Comparison of ENCODE assay signal across 19 cellular contexts in genomic region chr7:157372300-157373232, GRCh38. TPM values are rescaled to one million over a fixed set of nuclear protein-coding genes. Genes with fewer than 3 reads are reported as not detected.
DNase-seq lines count a peak whose midpoint lies in the region; FAIRE-seq and TF ChIP-seq lines count a peak whose summit lies in the region.
"Had no signal": no experiment of that assay in that cellular context is flagged by ENCODE, and none has a peak within 500 bp of the region (broad histone marks: within the 10 kb centered on the region; RNA-seq: fewer than 3 reads in every experiment).

No MANE protein-coding gene starts in this region.

- no peak overlapping the region for H2AFZ ChIP-seq in astrocyte (ENCODE audit: low read depth, low read length)
- H2AFZ ChIP-seq in trophoblast cell (ENCODE audit: insufficient read depth, low read length, poor library complexity) = no peak overlapping the region

- no peaks in the 10 kb centered on the region for H3K27me3 Mint-ChIP-seq in activated CD4-positive, alpha-beta T cell treated with anti-CD3 and anti-CD28 coated beads, Interleukin-2, amount 10 ng/mL, durations not matched to agents 24 days and 14 days
- H3K27me3 Mint-ChIP-seq in IgD-negative memory B cell (no peaks in the 10 kb centered on the region), astrocyte (ENCODE audit: low read depth, unreplicated experiment) (no peaks in the 10 kb centered on the region)
- H3K27me3 Mint-ChIP-seq: activated naive CD8-positive, alpha-beta T cell treated with anti-CD3 and anti-CD28 coated beads, Interleukin-2, amount 50 U/mL, for 24 hours had no signal

- H3K27ac ChIP-seq in astrocyte (ENCODE audit: low read depth, low read length) = no peak overlapping the region
- no peak overlapping the region for H3K27ac ChIP-seq in trophoblast cell (ENCODE audit: low read depth, low read length)
- H3K27ac ChIP-seq: left lung had no signal

- H3K27me3 ChIP-seq in astrocyte (ENCODE audit: insufficient read depth, low read length) (no peaks in the 10 kb centered on the region), trophoblast cell (ENCODE audit: insufficient read depth, low read length) (no peaks in the 10 kb centered on the region)
- H3K27me3 ChIP-seq: left lung had no signal

- WGBS in trophoblast cell (ENCODE audit: extremely low coverage, insufficient coverage, insufficient read length) = no CpG with 5 or more reads among the region's 24 CpGs

- H3K4me2 ChIP-seq in astrocyte (ENCODE audit: low read length) = no peak overlapping the region
- no peak overlapping the region for H3K4me2 ChIP-seq in trophoblast cell (ENCODE audit: low read length)

- peak overlapping the region; percentile 37 for H3K4ac ChIP-seq in trophoblast cell (ENCODE audit: low read depth, low read length)

- H3K23ac ChIP-seq in trophoblast cell (ENCODE audit: low read length) = no peak overlapping the region

- H3K4me1 ChIP-seq in astrocyte (ENCODE audit: insufficient read depth, low read length) (no peaks in the 10 kb centered on the region), trophoblast cell (ENCODE audit: control insufficient read depth in 1 of 2, insufficient read depth in 2 of 2, low read length in 2 of 2) (peaks cover 0 to 2% of the 10 kb centered on the region in 2 experiments)

- H3K4me3 Mint-ChIP-seq in activated CD4-positive, alpha-beta T cell treated with anti-CD3 and anti-CD28 coated beads, Interleukin-2, amount 10 ng/mL, durations not matched to agents 24 days and 14 days = no peak overlapping the region
- H3K4me3 Mint-ChIP-seq in IgD-negative memory B cell = no peak overlapping the region
- H3K4me3 Mint-ChIP-seq in astrocyte (ENCODE audit: unreplicated experiment) = no peak overlapping the region
- H3K4me3 Mint-ChIP-seq: activated naive CD8-positive, alpha-beta T cell treated with anti-CD3 and anti-CD28 coated beads, Interleukin-2, amount 50 U/mL, for 24 hours had no signal

- no peak overlapping the region for H2BK12ac ChIP-seq in trophoblast cell (ENCODE audit: low read length)

- H3K9me3 ChIP-seq in astrocyte (ENCODE audit: insufficient read depth, low read depth, low read length) (no peaks in the 10 kb centered on the region), trophoblast cell (ENCODE audit: insufficient read depth, low read depth, low read length) (no peaks in the 10 kb centered on the region)
- H3K9me3 ChIP-seq: left lung had no signal

- no peak overlapping the region for H4K8ac ChIP-seq in trophoblast cell (ENCODE audit: low read depth, low read length)

- H3K36me3 Mint-ChIP-seq in activated CD4-positive, alpha-beta T cell treated with anti-CD3 and anti-CD28 coated beads, Interleukin-2, amount 10 ng/mL, durations not matched to agents 24 days and 14 days (ENCODE audit: low read depth) = peaks cover 64% of the 10 kb centered on the region
- peaks cover 4% of the 10 kb centered on the region for H3K36me3 Mint-ChIP-seq in IgD-negative memory B cell
- H3K36me3 Mint-ChIP-seq in astrocyte (ENCODE audit: low read depth, unreplicated experiment) = peaks cover 44% of the 10 kb centered on the region

- no peak for DNase-seq in activated CD4-positive, alpha-beta T cell treated with anti-CD3 and anti-CD28 coated beads, Interleukin-2, amount 10 ng/mL, durations not matched to agents 24 days and 14 days
- DNase-seq in activated CD4-positive, alpha-beta T cell treated with anti-CD3 and anti-CD28 coated beads for 4 hours = no peak
- no peak for DNase-seq in astrocyte (ENCODE audit: low read depth)
- DNase-seq in trophoblast cell = no peak
- no peak for DNase-seq in NOMO-1 treated with DMSO at 0.1 percent for 48 hours (lab: John Stamatoyannopoulos, UW; ENCODE audit: unreplicated experiment)
- no peak for DNase-seq in NCI-H526 (lab: John Stamatoyannopoulos, UW)
- DNase-seq in DMS53 (lab: John Stamatoyannopoulos, UW) = no peak
- DNase-seq: activated CD4-positive, alpha-beta T cell treated with anti-CD3 and anti-CD28 coated beads, Interleukin-2, amount 50 U/mL, for 4 hours; activated naive CD8-positive, alpha-beta T cell treated with anti-CD3 and anti-CD28 coated beads, Interleukin-2, amount 50 U/mL, for 24 hours; caudate nucleus; effector memory CD4-positive, alpha-beta T cell; foreskin fibroblast; left lung; NCI-H82; stimulated activated CD4-positive, alpha-beta T cell treated with anti-CD3 and anti-CD28 coated beads, Interleukin-15, amount 100 ng/mL, for 24 hours; substantia nigra; T-helper 9 cell had no signal

- H3K79me2 ChIP-seq in astrocyte (ENCODE audit: insufficient read depth, low read length) = peaks cover 93% of the 10 kb centered on the region
- peaks cover 2% of the 10 kb centered on the region for H3K79me2 ChIP-seq in trophoblast cell (ENCODE audit: control insufficient read depth, insufficient read depth, low read length, poor library complexity)

- no peak overlapping the region for H3K9ac ChIP-seq in astrocyte (ENCODE audit: low read length)
- H3K9ac ChIP-seq in trophoblast cell (ENCODE audit: low read length) = no peak overlapping the region

- H3K9me3 Mint-ChIP-seq in activated CD4-positive, alpha-beta T cell treated with anti-CD3 and anti-CD28 coated beads, Interleukin-2, amount 10 ng/mL, durations not matched to agents 24 days and 14 days = peaks cover 4% of the 10 kb centered on the region
- no peaks in the 10 kb centered on the region for H3K9me3 Mint-ChIP-seq in IgD-negative memory B cell
- H3K9me3 Mint-ChIP-seq in astrocyte (ENCODE audit: unreplicated experiment) = no peaks in the 10 kb centered on the region
- H3K9me3 Mint-ChIP-seq: activated naive CD8-positive, alpha-beta T cell treated with anti-CD3 and anti-CD28 coated beads, Interleukin-2, amount 50 U/mL, for 24 hours had no signal

- no peak overlapping the region for H3K18ac ChIP-seq in trophoblast cell (ENCODE audit: low read length)

- peaks cover 95% of the 10 kb centered on the region for H4K20me1 ChIP-seq in astrocyte (ENCODE audit: insufficient read depth, low read length)

- H2BK5ac ChIP-seq in trophoblast cell (ENCODE audit: low read depth, low read length, poor library complexity) = no peak overlapping the region

- no peak overlapping the region for H3K14ac ChIP-seq in trophoblast cell (ENCODE audit: low read length)

- peaks cover 42% of the 10 kb centered on the region for H3K4me1 Mint-ChIP-seq in activated CD4-positive, alpha-beta T cell treated with anti-CD3 and anti-CD28 coated beads, Interleukin-2, amount 10 ng/mL, durations not matched to agents 24 days and 14 days
- peaks cover 8 to 22% (median 10%) of the 10 kb centered on the region in 3 donors for H3K4me1 Mint-ChIP-seq in IgD-negative memory B cell
- peaks cover 19% of the 10 kb centered on the region for H3K4me1 Mint-ChIP-seq in astrocyte (ENCODE audit: low read depth, unreplicated experiment)

- H3K79me1 ChIP-seq in trophoblast cell (ENCODE audit: low read length) = no peaks in the 10 kb centered on the region

- no peak overlapping the region for H2BK120ac ChIP-seq in trophoblast cell (ENCODE audit: insufficient read depth, low read length, poor library complexity)

- FAIRE-seq in astrocyte (lab: Jason Lieb, UNC) = no peak
- FAIRE-seq: G401.6 had no signal

- intact Hi-C loops in activated CD4-positive, alpha-beta T cell treated with anti-CD3 and anti-CD28 coated beads, Interleukin-2, amount 10 ng/mL, durations not matched to agents 24 days and 14 days (cut with micrococcal nuclease) = no loop called here

- no peak overlapping the region for H2AK5ac ChIP-seq in trophoblast cell (ENCODE audit: low read length)

- no peak for TF ChIP-seq CTCF in astrocyte (IDR thresholded peaks at IDR 0.05; ENCODE audit: insufficient read depth, low read depth, low read length)

- no peak overlapping the region for H4K12ac ChIP-seq in trophoblast cell (ENCODE audit: low read depth, low read length)

- H3K36me3 ChIP-seq in astrocyte (ENCODE audit: insufficient read depth, low read length) = peaks cover 35% of the 10 kb centered on the region
- peaks cover 42 to 62% of the 10 kb centered on the region in 2 experiments for H3K36me3 ChIP-seq in trophoblast cell (ENCODE audit: control insufficient read depth in 1 of 2, insufficient read depth in 2 of 2, low read length in 2 of 2)

- H3K4me3 ChIP-seq in astrocyte (ENCODE audit: insufficient read depth, low read depth, low read length) = no peak overlapping the region
- no peak overlapping the region for H3K4me3 ChIP-seq in trophoblast cell (ENCODE audit: low read depth, low read length)
- H3K4me3 ChIP-seq: left lung had no signal

- H3K27ac Mint-ChIP-seq in activated CD4-positive, alpha-beta T cell treated with anti-CD3 and anti-CD28 coated beads, Interleukin-2, amount 10 ng/mL, durations not matched to agents 24 days and 14 days = peak overlapping the region; percentile 8
- H3K27ac Mint-ChIP-seq in IgD-negative memory B cell (peak overlapping the region in 2 of 3 donors; percentile 53 to 82), astrocyte (ENCODE audit: unreplicated experiment) (peak overlapping the region; percentile 4)
- H3K27ac Mint-ChIP-seq: activated naive CD8-positive, alpha-beta T cell treated with anti-CD3 and anti-CD28 coated beads, Interleukin-2, amount 50 U/mL, for 24 hours had no signal

- H4K91ac ChIP-seq in trophoblast cell (ENCODE audit: low read depth, low read length) = no peak overlapping the region

RNA-seq across cellular contexts. Expression of gene DNAJB6, which starts 35.8 kb away (rescaled TPM):
- total RNA-seq in activated CD4-positive, alpha-beta T cell treated with anti-CD3 and anti-CD28 coated beads, Interleukin-2, amount 10 ng/mL, durations not matched to agents 24 days and 14 days = 125 and 128 TPM in 2 replicates
- 106 TPM for polyA plus RNA-seq in IgD-negative memory B cell
- total RNA-seq in astrocyte = 158 and 179 TPM in 2 replicates
- 169 and 171 TPM in 2 replicates for polyA plus RNA-seq in trophoblast cell (2013)

Comparison
In these comparisons a context has a peak if more than half of its experiments do, and no peak if none do; other contexts are left out.
1. H3K27ac Mint-ChIP-seq: peak in every context shown above with its lines; median percentile 68 in IgD-negative memory B cell; 8 in activated CD4-positive, alpha-beta T cell treated with anti-CD3 and anti-CD28 coated beads, Interleukin-2, amount 10 ng/mL, durations not matched to agents 24 days and 14 days; 4 in astrocyte.